In the genomic region with DNA sequence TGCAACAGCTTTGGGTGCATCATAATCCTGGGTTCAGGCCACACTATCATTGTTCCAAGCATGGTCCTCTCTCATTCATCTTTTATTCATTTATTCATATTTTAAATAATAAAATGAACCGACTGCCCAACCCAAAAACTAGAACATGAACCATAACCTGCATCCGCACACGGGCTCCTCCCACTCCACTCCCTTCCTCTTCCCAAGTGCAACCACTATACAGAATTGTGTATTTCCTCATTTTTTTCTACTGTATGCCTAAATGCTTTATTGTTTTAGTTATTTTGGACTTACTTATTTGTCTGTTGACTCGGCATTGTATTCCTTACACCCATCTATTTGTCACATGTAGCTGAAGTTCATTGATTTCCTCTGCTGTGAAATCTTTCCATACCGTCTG, we compare ENCODE assay signal across 29 cellular contexts.
"Had no signal": no experiment of that assay in that cellular context is flagged by ENCODE, and none has a peak within 500 bp of the region (broad histone marks: within the 10 kb centered on the region; RNA-seq: fewer than 3 reads in every experiment).

No MANE protein-coding gene starts in this region.

- H3K9ac ChIP-seq: neural progenitor cell had no signal

- ATAC-seq: activated T-cell treated with anti-CD3 and anti-CD28 coated beads, Interleukin-2, amount 50 U/mL, for 4 hours; activated T-helper 17 cell treated with anti-CD3 and anti-CD28 coated beads, Interleukin-2, amount 50 U/mL, for 72 hours; esophagus mucosa; left colon; natural killer cell; right cardiac atrium; stimulated activated naive B cell treated with anti-CD40 and anti-IgM and Interleukin-4, amounts not matched to agents 10 μg/mL and 1 μg/mL and 100 μg/mL, for 72 hours had no signal

- DNase-seq: activated CD4-positive, alpha-beta memory T cell treated with anti-CD3 and anti-CD28 coated beads, Interleukin-2, amount 10 ng/mL, durations not matched to agents 7 days and 5 days; activated CD4-positive, alpha-beta T cell treated with anti-CD3 and anti-CD28 coated beads, Interleukin-2, amount 10 ng/mL, durations not matched to agents 7 days and 5 days; activated CD4-positive, CD25-positive, alpha-beta regulatory T cell treated with anti-CD3 and anti-CD28 coated beads, Interleukin-2, amount 50 U/mL, for 72 hours; activated gamma-delta T cell treated with Interleukin-2 at 50 U/mL for 16 hours; activated naive CD4-positive, alpha-beta T cell treated with anti-CD3 and anti-CD28 coated beads, Interleukin-2, amount 50 U/mL, for 16 hours; activated T-cell treated with anti-CD3 and anti-CD28 coated beads, Interleukin-2, amount 50 U/mL, for 4 hours; amniotic stem cell; brain microvascular endothelial cell; caudate nucleus; endodermal cell; foreskin fibroblast; head of caudate nucleus; hypothalamus; immature natural killer cell; kidney; left colon; mesendoderm; natural killer cell; right cardiac atrium; stimulated activated CD4-positive, alpha-beta T cell treated with anti-CD3 and anti-CD28 coated beads, Interleukin-15, amount 100 ng/mL, for 24 hours; stimulated activated CD4-positive, alpha-beta T cell treated with anti-CD3 and anti-CD28 coated beads, Interleukin-2, amount 100 ng/mL, for 24 hours; stimulated activated naive B cell treated with anti-CD40 and anti-IgM and Interleukin-4, amounts not matched to agents 10 μg/mL and 1 μg/mL and 100 μg/mL, for 72 hours; T1000 had no signal

- H2AFZ ChIP-seq: neural progenitor cell had no signal

- H3K4me3 ChIP-seq: lung, neural progenitor cell, tibial nerve had no signal

- H3K27me3 ChIP-seq: brain microvascular endothelial cell, neural progenitor cell, tibial nerve had no signal

- H3K4me1 ChIP-seq: neural progenitor cell had no signal

- H3K4me3 Mint-ChIP-seq: activated CD4-positive, alpha-beta memory T cell treated with anti-CD3 and anti-CD28 coated beads, Interleukin-2, amount 10 ng/mL, durations not matched to agents 7 days and 5 days; activated CD4-positive, alpha-beta T cell treated with anti-CD3 and anti-CD28 coated beads, Interleukin-2, amount 10 ng/mL, durations not matched to agents 7 days and 5 days; activated T-cell treated with anti-CD3 and anti-CD28 coated beads, Interleukin-2, amount 50 U/mL, for 4 hours; activated T-helper 17 cell treated with anti-CD3 and anti-CD28 coated beads, Interleukin-2, amount 50 U/mL, for 72 hours; endodermal cell; immature natural killer cell; natural killer cell; neural progenitor cell; stimulated activated naive B cell treated with anti-CD40 and anti-IgM and Interleukin-4, amounts not matched to agents 10 μg/mL and 1 μg/mL and 100 μg/mL, for 72 hours had no signal

- H3K27ac ChIP-seq: brain microvascular endothelial cell, neural progenitor cell, tibial nerve had no signal

- H3K9me3 ChIP-seq: tibial nerve had no signal

- H3K9me3 Mint-ChIP-seq: activated CD4-positive, alpha-beta memory T cell treated with anti-CD3 and anti-CD28 coated beads, Interleukin-2, amount 10 ng/mL, durations not matched to agents 7 days and 5 days; activated CD4-positive, alpha-beta T cell treated with anti-CD3 and anti-CD28 coated beads, Interleukin-2, amount 10 ng/mL, durations not matched to agents 7 days and 5 days; activated T-cell treated with anti-CD3 and anti-CD28 coated beads, Interleukin-2, amount 50 U/mL, for 4 hours; activated T-helper 17 cell treated with anti-CD3 and anti-CD28 coated beads, Interleukin-2, amount 50 U/mL, for 72 hours; endodermal cell; immature natural killer cell; natural killer cell; neural progenitor cell; stimulated activated naive B cell treated with anti-CD40 and anti-IgM and Interleukin-4, amounts not matched to agents 10 μg/mL and 1 μg/mL and 100 μg/mL, for 72 hours had no signal

- H3K36me3 ChIP-seq: brain microvascular endothelial cell, neural progenitor cell, tibial nerve had no signal

- H3K27ac Mint-ChIP-seq: activated CD4-positive, alpha-beta memory T cell treated with anti-CD3 and anti-CD28 coated beads, Interleukin-2, amount 10 ng/mL, durations not matched to agents 7 days and 5 days; activated CD4-positive, alpha-beta T cell treated with anti-CD3 and anti-CD28 coated beads, Interleukin-2, amount 10 ng/mL, durations not matched to agents 7 days and 5 days; activated T-helper 17 cell treated with anti-CD3 and anti-CD28 coated beads, Interleukin-2, amount 50 U/mL, for 72 hours; endodermal cell; immature natural killer cell; natural killer cell; neural progenitor cell; stimulated activated naive B cell treated with anti-CD40 and anti-IgM and Interleukin-4, amounts not matched to agents 10 μg/mL and 1 μg/mL and 100 μg/mL, for 72 hours had no signal

- H3K4me2 ChIP-seq: neural progenitor cell had no signal

- H3K36me3 Mint-ChIP-seq: immature natural killer cell; natural killer cell; neural progenitor cell; stimulated activated naive B cell treated with anti-CD40 and anti-IgM and Interleukin-4, amounts not matched to agents 10 μg/mL and 1 μg/mL and 100 μg/mL, for 72 hours had no signal

- FAIRE-seq: astrocyte, kidney had no signal

- H3K27me3 Mint-ChIP-seq: stimulated activated naive B cell treated with anti-CD40 and anti-IgM and Interleukin-4, amounts not matched to agents 10 μg/mL and 1 μg/mL and 100 μg/mL, for 72 hours had no signal
